ENCODE assay signal across 8 cellular contexts in genomic region chr6:134908906-134909516, GRCh38. TPM values are rescaled to one million over a fixed set of nuclear protein-coding genes. Genes with fewer than 3 reads are reported as not detected.
A peak's percentile ranks its signal among the peaks of the same experiment; 100 is the strongest.
DNase-seq lines count a peak whose midpoint lies in the region; ATAC-seq, FAIRE-seq and TF ChIP-seq lines count a peak whose summit lies in the region.

No MANE protein-coding gene starts in this region.

- H3K4me3 ChIP-seq in HepG2 (replicated peaks in 1 of 3; ENCODE audit: insufficient read depth in 1 of 3, low read depth in 2 of 3, low read length in 3 of 3), result no peak overlapping the region

- no peaks in the 10 kb centered on the region for H3K36me3 ChIP-seq in HepG2 (replicated peaks in 1 of 2; ENCODE audit: control insufficient read depth in 1 of 2, insufficient read depth in 2 of 2, low read length in 2 of 2)

- peak; percentile 77 for ATAC-seq in HepG2
- ATAC-seq in HG03280 (IDR thresholded peaks at IDR 0.05; ENCODE audit: unreplicated experiment), result no peak

- H3K4me1 ChIP-seq in HepG2 (ENCODE audit: insufficient read depth, low read length), result no peaks in the 10 kb centered on the region

- H3K27ac Mint-ChIP-seq in activated T-helper 2 cell treated with anti-CD3 and anti-CD28 coated beads, Interferon-gamma antibody, Interleukin-2, Interleukin-4, amounts not matched to agents 10 μg/mL and 5 μg/mL and 100 μg/mL, durations not matched to agents 14 hours and 24 hours and 36 hours, result no peak overlapping the region

- TF ChIP-seq RAD21 in HepG2 (CRISPR knock-in tag; IDR thresholded peaks at IDR 0.05), result no peak

- in situ Hi-C loops in HepG2 (cut with HindIII; ENCODE audit: extremely low pct_ligation_motif_present, low pct_unique_long_range_greater_than_20kb), result no loop called here

- H3K79me2 ChIP-seq in HepG2 (ENCODE audit: insufficient read depth, low read length), result no peaks in the 10 kb centered on the region

- no peak overlapping the region for H2AFZ ChIP-seq in HepG2 (ENCODE audit: low read length)

- POLR2A ChIA-PET in HepG2 (lab: Yijun Ruan, JAX), result no interaction called here

- H3K4me2 ChIP-seq in HepG2 (ENCODE audit: low read depth, low read length), result no peak overlapping the region

- CTCF ChIA-PET in HepG2 (lab: Yijun Ruan, JAX; ENCODE audit: low intra/inter-chr PET ratio, low total read pairs), result no interaction called here

- TF ChIP-seq CTCF in HepG2 (CRISPR knock-in tag; IDR thresholded peaks at IDR 0.05), result no peak

- TF ChIP-seq EP300 in HepG2 (IDR thresholded peaks at IDR 0.05; ENCODE audit: low read depth in 2 of 2, low read length in 2 of 2), result no peak
- no peak for TF ChIP-seq EP300 in HepG2 (CRISPR knock-in tag; IDR thresholded peaks at IDR 0.05; ENCODE audit: borderline replicate concordance)

- FAIRE-seq in HepG2 (lab: Jason Lieb, UNC) (no peak), urothelium cell line (lab: Jason Lieb, UNC) (peak; percentile 20)

- BruUV-seq in HepG2 (replicated peaks; lab: Mats Ljungman, UMichigan), result no TSS peak

- no peaks in the 10 kb centered on the region; a peak in 1 of 5 replicates for H3K27me3 ChIP-seq in HepG2 (ENCODE audit: control insufficient read depth in 1 of 2, insufficient read depth in 2 of 2, low read length in 2 of 2)

- no peak for TF ChIP-seq POLR2A in HepG2 (IDR thresholded peaks at IDR 0.05; ENCODE audit: insufficient read depth in 1 of 2, low read depth in 2 of 2, low read length in 2 of 2)

- no peaks in the 10 kb centered on the region for H3K36me3 Mint-ChIP-seq in activated T-helper 2 cell treated with anti-CD3 and anti-CD28 coated beads, Interferon-gamma antibody, Interleukin-2, Interleukin-4, amounts not matched to agents 10 μg/mL and 5 μg/mL and 100 μg/mL, durations not matched to agents 14 hours and 24 hours and 36 hours (ENCODE audit: low read depth)

- H3K4me1 Mint-ChIP-seq in activated T-helper 2 cell treated with anti-CD3 and anti-CD28 coated beads, Interferon-gamma antibody, Interleukin-2, Interleukin-4, amounts not matched to agents 10 μg/mL and 5 μg/mL and 100 μg/mL, durations not matched to agents 14 hours and 24 hours and 36 hours (ENCODE audit: low read depth), result no peaks in the 10 kb centered on the region

- no peak overlapping the region for H3K4me3 Mint-ChIP-seq in activated T-helper 2 cell treated with anti-CD3 and anti-CD28 coated beads, Interferon-gamma antibody, Interleukin-2, Interleukin-4, amounts not matched to agents 10 μg/mL and 5 μg/mL and 100 μg/mL, durations not matched to agents 14 hours and 24 hours and 36 hours (ENCODE audit: low read depth)

- no peaks in the 10 kb centered on the region for H3K9me3 Mint-ChIP-seq in activated T-helper 2 cell treated with anti-CD3 and anti-CD28 coated beads, Interferon-gamma antibody, Interleukin-2, Interleukin-4, amounts not matched to agents 10 μg/mL and 5 μg/mL and 100 μg/mL, durations not matched to agents 14 hours and 24 hours and 36 hours

- H4K20me1 ChIP-seq in HepG2 (ENCODE audit: insufficient read depth, low read length), result no peaks in the 10 kb centered on the region

- H3K27me3 Mint-ChIP-seq in activated T-helper 2 cell treated with anti-CD3 and anti-CD28 coated beads, Interferon-gamma antibody, Interleukin-2, Interleukin-4, amounts not matched to agents 10 μg/mL and 5 μg/mL and 100 μg/mL, durations not matched to agents 14 hours and 24 hours and 36 hours (ENCODE audit: low read depth), result peaks cover 11% of the 10 kb centered on the region

- 29% methylated on average over 7 of the region's 12 CpGs for WGBS in HepG2 (ENCODE audit: low lambda C conversion rate)

- H3K9ac ChIP-seq in HepG2 (ENCODE audit: insufficient read depth, low read depth, low read length), result no peak overlapping the region

- DNase-seq in stimulated activated CD4-positive, alpha-beta T cell treated with anti-CD3 and anti-CD28 coated beads, Interleukin-12 subunit alpha, Interleukin-12 subunit beta, amount 100 ng/mL, for 48 hours (ENCODE audit: low read depth in 2 of 3, low spot score in 1 of 3), result peak in 2 of 3 donors; percentile 8 to 9
- DNase-seq in stimulated activated CD4-positive, alpha-beta T cell treated with anti-CD3 and anti-CD28 coated beads, Interleukin-4, amount 100 ng/mL, for 24 hours, result no peak
- DNase-seq in brain pericyte (ENCODE audit: low read depth, low spot score) (peak; percentile 63), HepG2 (ENCODE audit: low spot score) (peak; percentile 7), urothelium cell line (ENCODE audit: low spot score) (peak; percentile 83)
- no peak for DNase-seq in activated T-helper 2 cell treated with anti-CD3 and anti-CD28 coated beads, Interferon-gamma antibody, Interleukin-2, Interleukin-4, amounts not matched to agents 10 μg/mL and 5 μg/mL and 100 μg/mL, durations not matched to agents 14 hours and 24 hours and 36 hours (ENCODE audit: low spot score)
- DNase-seq in activated CD4-positive, alpha-beta T cell treated with anti-CD3 and anti-CD28 coated beads, Interleukin-2, amount 50 U/mL, for 48 hours, result no peak

- intact Hi-C loops in HepG2 (cut with micrococcal nuclease; ENCODE audit: unreplicated experiment), result no loop called here
- intact Hi-C loops in activated T-helper 2 cell treated with anti-CD3 and anti-CD28 coated beads, Interferon-gamma antibody, Interleukin-2, Interleukin-4, amounts not matched to agents 10 μg/mL and 5 μg/mL and 100 μg/mL, durations not matched to agents 14 hours and 24 hours and 36 hours (cut with micrococcal nuclease), result no loop called here

- H3K9me3 ChIP-seq in HepG2 (ENCODE audit: low read length), result no peaks in the 10 kb centered on the region

- H3K27ac ChIP-seq in HepG2 (ENCODE audit: extremely low read length, insufficient read depth, low read length), result no peak overlapping the region

TF ChIP-seq in HepG2, 621 proteins besides CTCF, POLR2A, EP300 and RAD21:
- TF ChIP-seq YEATS4 (CRISPR knock-in tag; IDR thresholded peaks at IDR 0.05; ENCODE audit: borderline replicate concordance) (no peak), FOSL2 (CRISPR knock-in tag; IDR thresholded peaks at IDR 0.05) (0 out of 2 replicates have a peak, but pooled peaks have one; percentile 7)

RNA-seq across cellular contexts. Expression of gene ALDH8A1, which starts 40.9 kb away (rescaled TPM):
- 3.4 and 3.6 TPM in 2 replicates for total RNA-seq in HepG2 (2016; rRNA removed; fragmentation: Illumina TruSeq; extraction: Trizol)
- 0.20 and 0.26 TPM in 2 replicates for total RNA-seq in HepG2 (2016; cell fraction: cytosol; rRNA removed; fragmentation: Illumina TruSeq; extraction: Trizol; ENCODE audit: low read depth)
- total RNA-seq in HepG2 (2016; cell fraction: insoluble cytoplasmic fraction; rRNA removed; fragmentation: Illumina TruSeq; extraction: Trizol), result 2.7 and 3.0 TPM in 2 replicates
- total RNA-seq in HepG2 (2016; cell fraction: membrane; rRNA removed; fragmentation: Illumina TruSeq; extraction: Trizol), result 0.71 and 1.0 TPM in 2 replicates
- total RNA-seq in HepG2 (2016; cell fraction: nucleus; rRNA removed; fragmentation: Illumina TruSeq; extraction: Trizol), result 1.1 and 1.6 TPM in 2 replicates
- polyA plus RNA-seq in HepG2 (2011; rRNA removed), result 0.68 and 1.1 TPM in 2 replicates
- polyA plus RNA-seq in HepG2 (2011; cell fraction: cytosol; rRNA removed), result 0.32 and 0.96 TPM in 2 replicates
- 1.5 and 2.1 TPM in 2 replicates for polyA plus RNA-seq in HepG2 (2011; cell fraction: nucleus; rRNA removed)
- 0.41 and 0.99 TPM in 2 replicates for polyA plus RNA-seq in HepG2 (2012)
- polyA plus RNA-seq in HepG2 (2016; cell fraction: cytosol; fragmentation: Illumina TruSeq; extraction: Trizol; ENCODE audit: low read depth), result 0.14 and 0.19 TPM in 2 replicates
- 3.2 and 3.4 TPM in 2 replicates for polyA plus RNA-seq in HepG2 (2016; cell fraction: insoluble cytoplasmic fraction; fragmentation: Illumina TruSeq; extraction: Trizol; ENCODE audit: low read depth)
- 0.30 and 0.39 TPM in 2 replicates for polyA plus RNA-seq in HepG2 (2016; cell fraction: membrane; fragmentation: Illumina TruSeq; extraction: Trizol; ENCODE audit: low read depth)
- 1.4 and 1.6 TPM in 2 replicates for polyA plus RNA-seq in HepG2 (2016; cell fraction: nucleus; fragmentation: Illumina TruSeq; extraction: Trizol; ENCODE audit: insufficient read depth, low read depth)
- polyA minus RNA-seq in HepG2 (2011; rRNA and poly(A)+ RNA removed; ENCODE audit: low replicate concordance), result 0.40 and 0.68 TPM in 2 replicates
- 0.40 TPM in 1 of 2 replicates, not detected in the other for polyA minus RNA-seq in HepG2 (2011; cell fraction: cytosol; rRNA and poly(A)+ RNA removed)
- 3.6 and 3.7 TPM in 2 replicates for polyA minus RNA-seq in HepG2 (2011; cell fraction: nucleus; rRNA and poly(A)+ RNA removed)
- 1.1 and 1.2 TPM in 2 replicates for total RNA-seq in activated T-helper 2 cell treated with anti-CD3 and anti-CD28 coated beads, Interferon-gamma antibody, Interleukin-2, Interleukin-4, amounts not matched to agents 10 μg/mL and 5 μg/mL and 100 μg/mL, durations not matched to agents 14 hours and 24 hours and 36 hours

Comparison
In these comparisons a context has a peak if more than half of its experiments do, and no peak if none do; other contexts are left out.
1. DNase-seq: peak in stimulated activated CD4-positive, alpha-beta T cell treated with anti-CD3 and anti-CD28 coated beads, Interleukin-12 subunit alpha, Interleukin-12 subunit beta, amount 100 ng/mL, for 48 hours (2 of 3), brain pericyte (single experiment), HepG2 (single experiment) and urothelium cell line (single experiment); none in stimulated activated CD4-positive, alpha-beta T cell treated with anti-CD3 and anti-CD28 coated beads, Interleukin-4, amount 100 ng/mL, for 24 hours (single experiment), activated T-helper 2 cell treated with anti-CD3 and anti-CD28 coated beads, Interferon-gamma antibody, Interleukin-2, Interleukin-4, amounts not matched to agents 10 μg/mL and 5 μg/mL and 100 μg/mL, durations not matched to agents 14 hours and 24 hours and 36 hours (single experiment) and activated CD4-positive, alpha-beta T cell treated with anti-CD3 and anti-CD28 coated beads, Interleukin-2, amount 50 U/mL, for 48 hours (0 of 2).